26 cellular contexts compared by ENCODE assay signal in the genomic region with DNA sequence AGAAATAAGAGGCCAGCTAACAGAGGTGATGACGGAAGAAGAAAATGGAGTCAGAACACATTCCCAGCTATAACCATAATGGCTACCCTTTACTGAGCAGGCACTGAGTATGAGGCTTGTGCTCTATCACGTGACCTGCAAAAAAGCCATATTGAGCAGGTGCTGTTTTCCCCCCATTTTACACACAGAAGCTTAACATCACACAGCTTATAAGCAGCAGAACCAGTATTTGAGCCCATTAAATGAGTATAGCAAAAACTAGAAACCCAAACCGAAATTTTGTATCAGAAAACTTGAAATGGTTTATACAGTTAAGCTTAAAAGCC. TPM values are rescaled to one million over a fixed set of nuclear protein-coding genes. Genes with fewer than 3 reads are reported as not detected.
DNase-seq lines count a peak whose midpoint lies in the region; ATAC-seq, FAIRE-seq and TF ChIP-seq lines count a peak whose summit lies in the region.
"Had no signal": no experiment of that assay in that cellular context is flagged by ENCODE, and none has a peak within 500 bp of the region (broad histone marks: within the 10 kb centered on the region; RNA-seq: fewer than 3 reads in every experiment).

No MANE protein-coding gene starts in this region.

- DNase-seq in HepG2 (ENCODE audit: low spot score) (no peak), right lobe of liver (no peak), K562 (ENCODE audit: extremely low read depth in 1 of 4, low spot score in 3 of 4) (no peak), neural crest cell (ENCODE audit: low read depth, low spot score) (no peak), urothelium cell line (ENCODE audit: low spot score) (no peak), HEK293T (ENCODE audit: extremely low spot score) (no peak), psoas muscle (no peak)
- DNase-seq: 8988T; ACHN; AML-193; BE2C; Calu3; CD4-positive, alpha-beta T cell; DMS53; DMS79 treated with DMSO at 0.1 percent for 48 hours; GF-D8 had no signal

- 85% methylated on average over 3 of the region's 3 CpGs for WGBS in HepG2 (ENCODE audit: low lambda C conversion rate)
- 83% methylated on average over 3 of the region's 3 CpGs for WGBS in right lobe of liver (ENCODE audit: insufficient coverage, low coverage, low lambda C conversion rate, missing lambda C conversion rate)
- WGBS in K562 (ENCODE audit: insufficient coverage, low coverage, missing lambda C conversion rate): 37% methylated on average over 3 of the region's 3 CpGs
- WGBS in psoas muscle, 3 donors: 88 to 90% (median 90%) methylated on average over 3 of the region's 3 CpGs

- H3K27me3 ChIP-seq in HepG2 (ENCODE audit: control insufficient read depth in 1 of 2, insufficient read depth in 2 of 2, low read length in 2 of 2) (peaks cover 2 to 30% of the 10 kb centered on the region in 2 experiments; a peak in 3 of 5 replicates), right lobe of liver (no peaks in the 10 kb centered on the region), K562 (ENCODE audit: control insufficient read depth in 2 of 2, insufficient read depth in 2 of 2, low read length in 2 of 2) (no peaks in the 10 kb centered on the region), psoas muscle (ENCODE audit: insufficient read depth in 3 of 3, low read length in 2 of 3) (peaks cover 0 to 5% (median 0%) of the 10 kb centered on the region in 3 donors)
- H3K27me3 ChIP-seq: BE2C; BLaER1 treated with 17β-estradiol and CSF1 and Interleukin-3, amounts not matched to agents 10 nM and 100 nM had no signal

- TF ChIP-seq POLR2A in HepG2 (IDR thresholded peaks at IDR 0.05; ENCODE audit: insufficient read depth in 1 of 2, low read depth in 2 of 2, low read length in 2 of 2) (no peak), right lobe of liver (IDR thresholded peaks at IDR 0.05) (no peak), K562 (conservative IDR thresholded peaks at IDR 0.05) (no peak)

- H3K4me2 ChIP-seq in HepG2 (ENCODE audit: low read depth, low read length): no peak overlapping the region
- H3K4me2 ChIP-seq in K562 (ENCODE audit: insufficient read depth, low read length): no peak overlapping the region
- H3K4me2 ChIP-seq: A549; BLaER1 treated with 17β-estradiol and CSF1 and Interleukin-3, amounts not matched to agents 10 nM and 100 nM; GM23338 had no signal

- H3K9me3 ChIP-seq in HepG2 (ENCODE audit: low read length) (no peaks in the 10 kb centered on the region), right lobe of liver (no peaks in the 10 kb centered on the region), K562 (replicated peaks; ENCODE audit: control insufficient read depth, insufficient read depth, low read depth, low read length) (no peaks in the 10 kb centered on the region), psoas muscle (no peaks in the 10 kb centered on the region)
- H3K9me3 ChIP-seq: A549; BE2C; BLaER1 treated with 17β-estradiol and CSF1 and Interleukin-3, amounts not matched to agents 10 nM and 100 nM; HAP-1 had no signal

- H4K20me1 ChIP-seq in HepG2 (ENCODE audit: insufficient read depth, low read length): no peaks in the 10 kb centered on the region
- H4K20me1 ChIP-seq in K562 (replicated peaks; ENCODE audit: control insufficient read depth, insufficient read depth, low read length): no peaks in the 10 kb centered on the region

- H3K4me1 Mint-ChIP-seq in neural crest cell: peaks cover 17% of the 10 kb centered on the region

- no peak for ATAC-seq in HepG2
- ATAC-seq in right lobe of liver: no peak
- ATAC-seq in K562: no peak
- no peak for ATAC-seq in psoas muscle
- ATAC-seq in GM21825 (IDR thresholded peaks at IDR 0.05; ENCODE audit: unreplicated experiment): no peak
- ATAC-seq: GM23338 had no signal

- H3K9me3 Mint-ChIP-seq in neural crest cell: no peaks in the 10 kb centered on the region
- H3K9me3 Mint-ChIP-seq: CD4-positive, alpha-beta T cell; CD8-positive, alpha-beta memory T cell; GM23338 had no signal

- TF ChIP-seq CTCF in HepG2 (CRISPR knock-in tag; IDR thresholded peaks at IDR 0.05) (no peak), right lobe of liver (IDR thresholded peaks at IDR 0.05) (no peak), K562 (IDR thresholded peaks at IDR 0.05 in 2 of 3, conservative IDR thresholded peaks at IDR 0.05 in 1 of 3; ENCODE audit: insufficient read depth in 2 of 3, low read depth in 1 of 3, low read length in 3 of 3) (no peak), neural crest cell (conservative IDR thresholded peaks at IDR 0.05) (no peak), psoas muscle (IDR thresholded peaks at IDR 0.05) (no peak)

- peak overlapping the region; percentile 23 for H3K4me3 Mint-ChIP-seq in neural crest cell
- H3K4me3 Mint-ChIP-seq: CD14-positive monocyte; CD4-positive, alpha-beta T cell; CD8-positive, alpha-beta memory T cell; GM23338 had no signal

- POLR2A ChIA-PET in HepG2 (lab: Yijun Ruan, JAX): no interaction called here
- POLR2A ChIA-PET in K562 (lab: Yijun Ruan, JAX): interaction anchor here (0.9 kb wide), 1 partner anchor 12 kb away, joined by 3 read pairs; no protein-coding TSS in a partner anchor
- POLR2A ChIA-PET in HEK293T (lab: Yijun Ruan, JAX): no interaction called here

- H2AFZ ChIP-seq in HepG2 (ENCODE audit: low read length) (no peak overlapping the region), K562 (ENCODE audit: low read depth, low read length) (no peak overlapping the region)
- H2AFZ ChIP-seq: GM23338 had no signal

- FAIRE-seq in HepG2 (lab: Jason Lieb, UNC) (no peak), K562 (lab: Jason Lieb, UNC) (no peak), urothelium cell line (lab: Jason Lieb, UNC) (peak; percentile 68)
- FAIRE-seq: A549, GM12891, H54 had no signal

- no peak overlapping the region for H3K27ac Mint-ChIP-seq in neural crest cell (ENCODE audit: unreplicated experiment)
- H3K27ac Mint-ChIP-seq: CD4-positive, alpha-beta T cell; CD8-positive, alpha-beta memory T cell; GM23338 had no signal

- no peaks in the 10 kb centered on the region for H3K36me3 ChIP-seq in HepG2 (replicated peaks in 1 of 2; ENCODE audit: control insufficient read depth in 1 of 2, insufficient read depth in 2 of 2, low read length in 2 of 2)
- no peaks in the 10 kb centered on the region for H3K36me3 ChIP-seq in right lobe of liver
- no peaks in the 10 kb centered on the region for H3K36me3 ChIP-seq in K562 (ENCODE audit: control insufficient read depth, insufficient read depth, low read length)
- no peaks in the 10 kb centered on the region for H3K36me3 ChIP-seq in psoas muscle (ENCODE audit: insufficient read depth in 1 of 2, low read depth in 1 of 2)
- H3K36me3 ChIP-seq: BE2C had no signal

- intact Hi-C loops in HepG2 (cut with micrococcal nuclease; ENCODE audit: unreplicated experiment) (no loop called here), right lobe of liver (cut with DNase I) (no loop called here), K562 (cut with micrococcal nuclease) (no loop called here), psoas muscle (cut with DNase I) (no loop called here)

- H3K27ac ChIP-seq in HepG2 (ENCODE audit: extremely low read length, insufficient read depth, low read length): no peak overlapping the region
- no peak overlapping the region for H3K27ac ChIP-seq in right lobe of liver
- no peak overlapping the region for H3K27ac ChIP-seq in K562 (ENCODE audit: extremely low read depth, low read depth, low read length)
- H3K27ac ChIP-seq in psoas muscle: no peak overlapping the region
- H3K27ac ChIP-seq: A549; BLaER1 treated with 17β-estradiol and CSF1 and Interleukin-3, amounts not matched to agents 10 nM and 100 nM had no signal

- H3K4me3 ChIP-seq in HepG2 (replicated peaks in 1 of 3; ENCODE audit: insufficient read depth in 1 of 3, low read depth in 2 of 3, low read length in 3 of 3): no peak overlapping the region
- no peak overlapping the region for H3K4me3 ChIP-seq in right lobe of liver
- H3K4me3 ChIP-seq in K562: no peak overlapping the region
- no peak overlapping the region for H3K4me3 ChIP-seq in psoas muscle
- H3K4me3 ChIP-seq: A549; BLaER1 treated with 17β-estradiol and CSF1 and Interleukin-3, amounts not matched to agents 10 nM and 100 nM; GM23338; HAP-1 had no signal

- TF ChIP-seq EP300 in HepG2 (IDR thresholded peaks at IDR 0.05; ENCODE audit: low read depth in 2 of 2, low read length in 2 of 2): no peak
- no peak for TF ChIP-seq EP300 in HepG2 (CRISPR knock-in tag; IDR thresholded peaks at IDR 0.05; ENCODE audit: borderline replicate concordance)
- no peak for TF ChIP-seq EP300 in K562 (IDR thresholded peaks at IDR 0.05; ENCODE audit: low read length)

- in situ Hi-C loops in HepG2 (cut with HindIII; ENCODE audit: extremely low pct_ligation_motif_present, low pct_unique_long_range_greater_than_20kb) (loop anchor here (5.0 kb wide), 1 partner anchor 33 kb away; no protein-coding TSS in a partner anchor), K562 (cut with MboI) (no loop called here)

- H3K27me3 Mint-ChIP-seq in neural crest cell (ENCODE audit: low read depth): peaks cover 2% of the 10 kb centered on the region

- no peak for TF ChIP-seq RAD21 in HepG2 (CRISPR knock-in tag; IDR thresholded peaks at IDR 0.05)
- TF ChIP-seq RAD21 in K562 (CRISPR knock-in tag; conservative IDR thresholded peaks at IDR 0.05 in 1 of 2, IDR thresholded peaks at IDR 0.05 in 1 of 2): no peak

- CTCF ChIA-PET in HepG2 (lab: Yijun Ruan, JAX; ENCODE audit: low intra/inter-chr PET ratio, low total read pairs) (no interaction called here), K562 (lab: Yijun Ruan, JAX; ENCODE audit: low intra/inter-chr PET ratio) (no interaction called here), HEK293T (lab: Yijun Ruan, JAX) (no interaction called here)

- H3K9me1 ChIP-seq in K562 (ENCODE audit: control insufficient read depth, insufficient read depth, low read length): no peaks in the 10 kb centered on the region

- H3K79me2 ChIP-seq in HepG2 (ENCODE audit: insufficient read depth, low read length): no peaks in the 10 kb centered on the region
- no peaks in the 10 kb centered on the region for H3K79me2 ChIP-seq in K562 (ENCODE audit: control insufficient read depth, insufficient read depth, low read length)

- H3K9ac ChIP-seq in HepG2 (ENCODE audit: insufficient read depth, low read depth, low read length) (no peak overlapping the region), K562 (ENCODE audit: insufficient read depth in 1 of 2, low read depth in 2 of 2, low read length in 2 of 2) (no peak overlapping the region)
- H3K9ac ChIP-seq: BLaER1 treated with 17β-estradiol and CSF1 and Interleukin-3, amounts not matched to agents 10 nM and 100 nM had no signal

- BruUV-seq in HepG2 (replicated peaks; lab: Mats Ljungman, UMichigan) (no TSS peak), K562 (replicated peaks; lab: Mats Ljungman, UMichigan) (no TSS peak)

- H3K36me3 Mint-ChIP-seq in neural crest cell (ENCODE audit: low read depth): no peaks in the 10 kb centered on the region
- H3K36me3 Mint-ChIP-seq: CD8-positive, alpha-beta memory T cell had no signal

- H3K4me1 ChIP-seq in HepG2 (ENCODE audit: insufficient read depth, low read length): peaks cover 43% of the 10 kb centered on the region
- peaks cover 0 to 11% (median 0%) of the 10 kb centered on the region in 4 donors for H3K4me1 ChIP-seq in right lobe of liver
- peaks cover 0 to 7% of the 10 kb centered on the region in 2 experiments; a peak in 2 of 5 replicates for H3K4me1 ChIP-seq in K562 (replicated peaks in 1 of 2; ENCODE audit: control insufficient read depth in 2 of 2, insufficient read depth in 2 of 2, low read length in 2 of 2)
- H3K4me1 ChIP-seq in psoas muscle: peaks cover 8% of the 10 kb centered on the region
- H3K4me1 ChIP-seq: A549, BE2C, HAP-1 had no signal

RNA-seq across cellular contexts. Expression of a gene that starts 28.4 kb away (rescaled TPM):
- total RNA-seq in HepG2 (2016; rRNA removed; fragmentation: Illumina TruSeq; extraction: Trizol): not detected in 2 replicates
- total RNA-seq in HepG2 (2016; cell fraction: cytosol; rRNA removed; fragmentation: Illumina TruSeq; extraction: Trizol; ENCODE audit: low read depth): not detected in 2 replicates
- not detected in 2 replicates for total RNA-seq in HepG2 (2016; cell fraction: insoluble cytoplasmic fraction; rRNA removed; fragmentation: Illumina TruSeq; extraction: Trizol)
- not detected in 2 replicates for total RNA-seq in HepG2 (2016; cell fraction: membrane; rRNA removed; fragmentation: Illumina TruSeq; extraction: Trizol)
- not detected in 2 replicates for total RNA-seq in HepG2 (2016; cell fraction: nucleus; rRNA removed; fragmentation: Illumina TruSeq; extraction: Trizol)
- not detected in 2 replicates for polyA plus RNA-seq in HepG2 (2011; rRNA removed)
- polyA plus RNA-seq in HepG2 (2011; cell fraction: cytosol; rRNA removed): 0.01 TPM in 1 of 2 replicates, not detected in the other
- polyA plus RNA-seq in HepG2 (2011; cell fraction: nucleus; rRNA removed): 0.05 TPM in 1 of 2 replicates, not detected in the other
- polyA plus RNA-seq in HepG2 (2012): 0.07 and 0.28 TPM in 2 replicates
- not detected in 2 replicates for polyA plus RNA-seq in HepG2 (2016; cell fraction: cytosol; fragmentation: Illumina TruSeq; extraction: Trizol; ENCODE audit: low read depth)
- not detected in 2 replicates for polyA plus RNA-seq in HepG2 (2016; cell fraction: insoluble cytoplasmic fraction; fragmentation: Illumina TruSeq; extraction: Trizol; ENCODE audit: low read depth)
- polyA plus RNA-seq in HepG2 (2016; cell fraction: membrane; fragmentation: Illumina TruSeq; extraction: Trizol; ENCODE audit: low read depth): not detected in 2 replicates
- not detected in 2 replicates for polyA plus RNA-seq in HepG2 (2016; cell fraction: nucleus; fragmentation: Illumina TruSeq; extraction: Trizol; ENCODE audit: insufficient read depth, low read depth)
- polyA minus RNA-seq in HepG2 (2011; rRNA and poly(A)+ RNA removed; ENCODE audit: low replicate concordance): 4.1 TPM in 1 of 2 replicates, not detected in the other
- polyA minus RNA-seq in HepG2 (2011; cell fraction: cytosol; rRNA and poly(A)+ RNA removed): not detected in 2 replicates
- polyA minus RNA-seq in HepG2 (2011; cell fraction: nucleus; rRNA and poly(A)+ RNA removed): not detected in 2 replicates
- 1 to 10 TPM in 4 of 6 experiments, under 1 TPM in 2; 0.86 to 3.2 (median 1.2) TPM for total RNA-seq in right lobe of liver
- 34.7 and 36.1 TPM in 2 replicates for total RNA-seq in K562 (2011; cell fraction: chromatin; rRNA removed; ENCODE audit: low replicate concordance)
- total RNA-seq in K562 (2011; cell fraction: nucleolus; rRNA removed): 21.0 and 22.8 TPM in 2 replicates
- 23.0 and 23.8 TPM in 2 replicates for total RNA-seq in K562 (2011; cell fraction: nucleoplasm; rRNA removed)
- 1.3 and 1.7 TPM in 2 replicates for total RNA-seq in K562 (2014; rRNA removed)
- 1.2 and 1.4 TPM in 2 replicates for total RNA-seq in K562 (2014; rRNA removed; fragmentation: Illumina TruSeq; extraction: Trizol)
- 1.2 TPM in 2 replicates for total RNA-seq in K562 (2015; rRNA removed; fragmentation: Illumina TruSeq; extraction: Trizol)
- total RNA-seq in K562 (2021): 2.2 and 2.9 TPM in 2 replicates
- 2.9 and 4.2 TPM in 2 replicates for polyA plus RNA-seq in K562 (2011; rRNA removed)
- polyA plus RNA-seq in K562 (2011; cell fraction: cytosol; rRNA removed): 1.4 and 2.2 TPM in 2 replicates
- polyA plus RNA-seq in K562 (2011; cell fraction: nucleus; rRNA removed): 20.9 and 24.5 TPM in 2 replicates
- polyA plus RNA-seq in K562 (2012): 2.8 and 5.5 TPM in 2 replicates
- 1.7 and 2.2 TPM in 2 replicates for polyA plus RNA-seq in K562 (2014; fragmentation: Illumina TruSeq; extraction: Trizol)
- polyA plus RNA-seq in K562 (2014; fragmentation: Nextera tagmentation; extraction: Ambion mirVana): under 1 TPM; 0.43 to 0.56 TPM
- 3.5 and 5.5 TPM in 2 replicates for polyA plus RNA-seq in K562 (2014; rRNA removed)
- 0.95 and 1.7 TPM in 2 replicates for polyA minus RNA-seq in K562 (2011; rRNA and poly(A)+ RNA removed)
- 0.55 and 1.8 TPM in 2 replicates for polyA minus RNA-seq in K562 (2011; cell fraction: cytosol; rRNA and poly(A)+ RNA removed)
- polyA minus RNA-seq in K562 (2011; cell fraction: nucleus; rRNA and poly(A)+ RNA removed): 6.7 and 8.3 TPM in 2 replicates
- 2.7 and 4.1 TPM in 2 replicates for total RNA-seq in neural crest cell
- total RNA-seq in psoas muscle: under 1 TPM; 0.26 to 0.79 (median 0.50) TPM
- under 1 TPM; 0.38 to 0.52 (median 0.44) TPM for polyA plus RNA-seq in psoas muscle
- total RNA-seq: G401 had no signal
